Comparison of ENCODE assay signal across 8 cellular contexts in genomic region chr5:53109041-53109435, GRCh38. TPM values are rescaled to one million over a fixed set of nuclear protein-coding genes. Genes with fewer than 3 reads are reported as not detected.
DNase-seq lines count a peak whose midpoint lies in the region; ATAC-seq and TF ChIP-seq lines count a peak whose summit lies in the region.

No MANE protein-coding gene starts in this region.

- H3K9me3 Mint-ChIP-seq in endothelial cell (ENCODE audit: unreplicated experiment) (no peaks in the 10 kb centered on the region), natural killer cell (no peaks in the 10 kb centered on the region)

- H3K27me3 Mint-ChIP-seq in endothelial cell (ENCODE audit: unreplicated experiment) (no peaks in the 10 kb centered on the region), natural killer cell (ENCODE audit: low read depth in 2 of 2) (no peaks in the 10 kb centered on the region)

- peak; percentile 13 for ATAC-seq in GM18858 (IDR thresholded peaks at IDR 0.05; ENCODE audit: unreplicated experiment)
- ATAC-seq in HG03095 (IDR thresholded peaks at IDR 0.05; ENCODE audit: unreplicated experiment) = peak; percentile 12
- peak; percentile 10 for ATAC-seq in RWPE2 (ENCODE audit: low read depth)
- ATAC-seq in natural killer cell = peak in 1 of 3 donors; percentile 1

- peak overlapping the region; percentile 55 for H3K4me3 ChIP-seq in RWPE2 (ENCODE audit: severe bottlenecking)

- no peak overlapping the region for H3K27ac Mint-ChIP-seq in endothelial cell (ENCODE audit: unreplicated experiment)
- peak overlapping the region; percentile 92 for H3K27ac Mint-ChIP-seq in natural killer cell

- intact Hi-C loops in natural killer cell (cut with micrococcal nuclease) = no loop called here

- H3K36me3 Mint-ChIP-seq in endothelial cell (ENCODE audit: low read depth, unreplicated experiment) (no peaks in the 10 kb centered on the region), natural killer cell (no peaks in the 10 kb centered on the region)

- H3K27me3 ChIP-seq in RWPE2 (ENCODE audit: insufficient read depth, poor library complexity, severe bottlenecking) = no peaks in the 10 kb centered on the region

- peak overlapping the region; percentile 33 for H3K27ac ChIP-seq in RWPE2 (ENCODE audit: poor library complexity, severe bottlenecking)

- H3K4me1 Mint-ChIP-seq in endothelial cell (ENCODE audit: unreplicated experiment) = peaks cover 6% of the 10 kb centered on the region
- peaks cover 38 to 47% of the 10 kb centered on the region in 2 donors for H3K4me1 Mint-ChIP-seq in natural killer cell

- H3K4me3 Mint-ChIP-seq in endothelial cell (ENCODE audit: unreplicated experiment) (peak overlapping the region; percentile 94), natural killer cell (peak overlapping the region; percentile 99)

- H3K4me1 ChIP-seq in RWPE2 (ENCODE audit: insufficient read depth, poor library complexity, severe bottlenecking) = peaks cover 15% of the 10 kb centered on the region

- H3K9me3 ChIP-seq in RWPE2 (ENCODE audit: severe bottlenecking) = no peaks in the 10 kb centered on the region

- peaks cover 45% of the 10 kb centered on the region for H3K36me3 ChIP-seq in RWPE2 (ENCODE audit: low read depth)

- DNase-seq in A172 (ENCODE audit: low spot score) (peak; percentile 8), RWPE2 (ENCODE audit: low spot score) (no peak), endothelial cell (ENCODE audit: low spot score) (no peak), natural killer cell (no peak), COLO668 (lab: John Stamatoyannopoulos, UW; ENCODE audit: unreplicated experiment) (no peak), GM20000 (ENCODE audit: low spot score) (no peak)

- TF ChIP-seq CTCF in RWPE2 (IDR thresholded peaks at IDR 0.05; ENCODE audit: poor library complexity, severe bottlenecking) = no peak
- no peak for TF ChIP-seq CTCF in endothelial cell (IDR thresholded peaks at IDR 0.05; ENCODE audit: unreplicated experiment)
- TF ChIP-seq CTCF in natural killer cell (IDR thresholded peaks at IDR 0.05) = no peak
- no peak for TF ChIP-seq CTCF in GM20000 (IDR thresholded peaks at IDR 0.05; ENCODE audit: extremely low read depth, missing control alignments)

RNA-seq across cellular contexts. Expression of gene MOCS2, which starts 0.5 kb away (rescaled TPM):
- 110 and 113 TPM in 2 replicates for total RNA-seq in A172 (2014; rRNA removed; shearing (Covaris generic))
- total RNA-seq in endothelial cell (ENCODE audit: unreplicated experiment) = 29.6 TPM
- 10 to 100 TPM; 13.8 to 15.9 (median 14.7) TPM for total RNA-seq in natural killer cell
